8 cellular contexts compared by ENCODE assay signal in the genomic region with DNA sequence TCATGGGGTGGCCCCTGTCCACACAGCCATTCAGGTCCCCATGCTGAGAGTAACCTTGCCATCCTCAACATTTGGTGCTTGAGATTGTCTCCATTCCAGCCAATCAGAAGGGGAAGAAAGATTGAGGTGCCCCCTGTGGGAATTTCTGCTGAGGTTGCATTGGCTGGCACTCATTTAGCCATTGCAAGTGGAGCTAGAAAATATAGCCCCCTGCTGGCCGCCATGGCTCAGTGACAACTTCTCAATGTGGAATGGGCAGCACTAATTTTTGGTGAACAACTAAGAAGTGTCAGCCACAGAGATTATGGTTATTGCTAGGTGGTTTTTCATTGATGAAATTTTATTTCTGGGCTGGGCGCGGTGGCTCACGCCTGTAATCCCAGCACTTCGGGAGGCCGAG. TPM values are rescaled to one million over a fixed set of nuclear protein-coding genes. Genes with fewer than 3 reads are reported as not detected.
A peak's percentile ranks its signal among the peaks of the same experiment; 100 is the strongest.
DNase-seq lines count a peak whose midpoint lies in the region; ATAC-seq, FAIRE-seq and TF ChIP-seq lines count a peak whose summit lies in the region.

No MANE protein-coding gene starts in this region.

- H3K4me1 ChIP-seq in A549: no peaks in the 10 kb centered on the region
- H3K4me1 ChIP-seq in colonic mucosa: no peaks in the 10 kb centered on the region

- no peak for TF ChIP-seq POLR2A in A549 (IDR thresholded peaks at IDR 0.05; ENCODE audit: low read length)

- H3K36me3 Mint-ChIP-seq in T-helper 2 cell treated with Interferon-gamma antibody and Interleukin-4, amounts not matched to agents 5 μg/mL and 100 μg/mL, for 36 hours (ENCODE audit: low read depth): no peaks in the 10 kb centered on the region

- no peak overlapping the region for H3K4me2 ChIP-seq in A549

- no peak for TF ChIP-seq EP300 in A549 (IDR thresholded peaks at IDR 0.05)

- H3K4me1 Mint-ChIP-seq in T-helper 2 cell treated with Interferon-gamma antibody and Interleukin-4, amounts not matched to agents 5 μg/mL and 100 μg/mL, for 36 hours (ENCODE audit: low read depth): no peaks in the 10 kb centered on the region

- peaks cover 6% of the 10 kb centered on the region for H3K27me3 Mint-ChIP-seq in T-helper 2 cell treated with Interferon-gamma antibody and Interleukin-4, amounts not matched to agents 5 μg/mL and 100 μg/mL, for 36 hours (ENCODE audit: low read depth)

- DNase-seq in A549 (ENCODE audit: low read depth in 1 of 2, low spot score in 1 of 2) (peak; percentile 19 to 41), GM06990 (ENCODE audit: extremely low read depth, insufficient read length) (no peak), HPDE6-E6E7 (ENCODE audit: extremely low spot score) (peak; percentile 23), RPMI8226 (peak; percentile 57), colonic mucosa (peak; percentile 37), mucosa of gallbladder (ENCODE audit: low spot score) (peak; percentile 29), posterior vena cava (ENCODE audit: low spot score) (no peak)
- DNase-seq in T-helper 2 cell treated with Interferon-gamma antibody and Interleukin-4, amounts not matched to agents 5 μg/mL and 100 μg/mL, for 36 hours (ENCODE audit: low spot score): no peak

- POLR2A ChIA-PET in A549 (lab: Yijun Ruan, JAX): no interaction called here

- H3K27ac Mint-ChIP-seq in T-helper 2 cell treated with Interferon-gamma antibody and Interleukin-4, amounts not matched to agents 5 μg/mL and 100 μg/mL, for 36 hours: no peak overlapping the region

- H3K36me3 ChIP-seq in GM06990 (ENCODE audit: control insufficient read depth, insufficient read depth, low read length): no peaks in the 10 kb centered on the region
- H3K36me3 ChIP-seq in colonic mucosa: no peaks in the 10 kb centered on the region

- H3K9ac ChIP-seq in colonic mucosa (ENCODE audit: low read depth in 2 of 2, low read length in 2 of 2): no peak overlapping the region

- peak; percentile 35 to 55; a peak in 3 of 5 replicates for TF ChIP-seq RAD21 in A549 (conservative IDR thresholded peaks at IDR 0.05 in 1 of 2, IDR thresholded peaks at IDR 0.05 in 1 of 2)

- intact Hi-C loops in colonic mucosa (cut with DNase I): loop anchor here (2.0 kb wide), 1 partner anchor 262 kb away; no protein-coding TSS in a partner anchor
- intact Hi-C loops in posterior vena cava (cut with DNase I): no loop called here

- TF ChIP-seq CTCF in A549 (IDR thresholded peaks at IDR 0.05) (peak; percentile 42), GM06990 (IDR thresholded peaks at IDR 0.05; ENCODE audit: insufficient read depth, low read length, poor library complexity, severe bottlenecking) (peak; percentile 80), colonic mucosa (IDR thresholded peaks at IDR 0.05) (peak; percentile 27)

- no peak overlapping the region for H3K27ac ChIP-seq in A549
- no peak overlapping the region for H3K27ac ChIP-seq in colonic mucosa

- CTCF ChIA-PET in A549 (lab: Yijun Ruan, JAX): interaction anchor here (0.8 to 1.7 kb wide), 7 partner anchors 9 to 275 kb away, joined by 3 to 4 read pairs (median 3); no protein-coding TSS in a partner anchor

- peak; percentile 74 to 90; a peak in 5 of 6 replicates for ATAC-seq in A549

- H3K27me3 ChIP-seq in GM06990 (replicated peaks; ENCODE audit: control insufficient read depth, insufficient read depth, low read length): no peaks in the 10 kb centered on the region
- H3K27me3 ChIP-seq in colonic mucosa: no peaks in the 10 kb centered on the region

- 1% methylated on average over 6 of the region's 6 CpGs for WGBS in A549 (ENCODE audit: missing lambda C conversion rate)

- no peak for FAIRE-seq in A549 (lab: Jason Lieb, UNC)

- no peak overlapping the region for H3K4me3 ChIP-seq in A549
- no peak overlapping the region for H3K4me3 ChIP-seq in GM06990 (replicated peaks; ENCODE audit: low read depth, low read length)
- H3K4me3 ChIP-seq in colonic mucosa: no peak overlapping the region

- no peak overlapping the region for H3K4me3 Mint-ChIP-seq in T-helper 2 cell treated with Interferon-gamma antibody and Interleukin-4, amounts not matched to agents 5 μg/mL and 100 μg/mL, for 36 hours

- no peaks in the 10 kb centered on the region for H3K9me3 Mint-ChIP-seq in T-helper 2 cell treated with Interferon-gamma antibody and Interleukin-4, amounts not matched to agents 5 μg/mL and 100 μg/mL, for 36 hours

- H3K9me3 ChIP-seq in A549 (no peaks in the 10 kb centered on the region), colonic mucosa (no peaks in the 10 kb centered on the region)

TF ChIP-seq in A549, 52 proteins besides CTCF, POLR2A, EP300 and RAD21:
- TF ChIP-seq, protein P1, sequence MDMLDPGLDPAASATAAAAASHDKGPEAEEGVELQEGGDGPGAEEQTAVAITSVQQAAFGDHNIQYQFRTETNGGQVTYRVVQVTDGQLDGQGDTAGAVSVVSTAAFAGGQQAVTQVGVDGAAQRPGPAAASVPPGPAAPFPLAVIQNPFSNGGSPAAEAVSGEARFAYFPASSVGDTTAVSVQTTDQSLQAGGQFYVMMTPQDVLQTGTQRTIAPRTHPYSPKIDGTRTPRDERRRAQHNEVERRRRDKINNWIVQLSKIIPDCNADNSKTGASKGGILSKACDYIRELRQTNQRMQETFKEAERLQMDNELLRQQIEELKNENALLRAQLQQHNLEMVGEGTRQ (IDR thresholded peaks at IDR 0.05): no peak
- TF ChIP-seq FOXS1 (CRISPR knock-in tag; IDR thresholded peaks at IDR 0.05): no peak
- no peak for TF ChIP-seq KDM5A (IDR thresholded peaks at IDR 0.05)
- TF ChIP-seq, protein P2, sequence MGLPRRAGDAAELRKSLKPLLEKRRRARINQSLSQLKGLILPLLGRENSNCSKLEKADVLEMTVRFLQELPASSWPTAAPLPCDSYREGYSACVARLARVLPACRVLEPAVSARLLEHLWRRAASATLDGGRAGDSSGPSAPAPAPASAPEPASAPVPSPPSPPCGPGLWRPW (IDR thresholded peaks at IDR 0.05): no peak
- TF ChIP-seq RFX5 (IDR thresholded peaks at IDR 0.05): no peak
- TF ChIP-seq MYC (IDR thresholded peaks at IDR 0.05; ENCODE audit: borderline replicate concordance, low read length): no peak
- TF ChIP-seq PHF8 (IDR thresholded peaks at IDR 0.05; ENCODE audit: borderline replicate concordance, low read depth): no peak
- peak; percentile 94 for TF ChIP-seq MAFK (IDR thresholded peaks at IDR 0.05; ENCODE audit: partially characterized antibody)
- TF ChIP-seq, protein P3, sequence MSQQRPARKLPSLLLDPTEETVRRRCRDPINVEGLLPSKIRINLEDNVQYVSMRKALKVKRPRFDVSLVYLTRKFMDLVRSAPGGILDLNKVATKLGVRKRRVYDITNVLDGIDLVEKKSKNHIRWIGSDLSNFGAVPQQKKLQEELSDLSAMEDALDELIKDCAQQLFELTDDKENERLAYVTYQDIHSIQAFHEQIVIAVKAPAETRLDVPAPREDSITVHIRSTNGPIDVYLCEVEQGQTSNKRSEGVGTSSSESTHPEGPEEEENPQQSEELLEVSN (IDR thresholded peaks at IDR 0.05; ENCODE audit: borderline replicate concordance, low read depth): no peak
- TF ChIP-seq, protein P4, sequence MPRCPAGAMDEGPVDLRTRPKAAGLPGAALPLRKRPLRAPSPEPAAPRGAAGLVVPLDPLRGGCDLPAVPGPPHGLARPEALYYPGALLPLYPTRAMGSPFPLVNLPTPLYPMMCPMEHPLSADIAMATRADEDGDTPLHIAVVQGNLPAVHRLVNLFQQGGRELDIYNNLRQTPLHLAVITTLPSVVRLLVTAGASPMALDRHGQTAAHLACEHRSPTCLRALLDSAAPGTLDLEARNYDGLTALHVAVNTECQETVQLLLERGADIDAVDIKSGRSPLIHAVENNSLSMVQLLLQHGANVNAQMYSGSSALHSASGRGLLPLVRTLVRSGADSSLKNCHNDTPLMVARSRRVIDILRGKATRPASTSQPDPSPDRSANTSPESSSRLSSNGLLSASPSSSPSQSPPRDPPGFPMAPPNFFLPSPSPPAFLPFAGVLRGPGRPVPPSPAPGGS (IDR thresholded peaks at IDR 0.05): no peak
- no peak for TF ChIP-seq CHD4 (IDR thresholded peaks at IDR 0.05; ENCODE audit: borderline replicate concordance)
- peak; percentile 60; the same call in 2 of the 3 replicates for TF ChIP-seq SMC3 (IDR thresholded peaks at IDR 0.05)

RNA-seq across cellular contexts. Expression of a gene that starts 22.0 kb away (rescaled TPM):
- not detected in 2 replicates for polyA plus RNA-seq in A549 (2011; rRNA removed)
- not detected in 2 replicates for polyA plus RNA-seq in A549 (2012; cell fraction: cytosol; rRNA removed)
- not detected in 2 replicates for polyA plus RNA-seq in A549 (2012; cell fraction: nucleus; rRNA removed)
- not detected in 3 replicates for polyA plus RNA-seq in A549 (2017; fragmentation: RNase III; extraction: RNeasy Plus Mini Kit Qiagen cat#74134 plus additional on column Dnase treatment)
- polyA minus RNA-seq in A549 (2011; rRNA and poly(A)+ RNA removed): not detected in 2 replicates
- not detected for total RNA-seq in colonic mucosa
- 0.12 TPM for total RNA-seq in mucosa of gallbladder
- 1 to 10 TPM in 1 of 2 donors, under 1 TPM in 1; 0.81 to 1.2 TPM for total RNA-seq in posterior vena cava

Comparison
In these comparisons a context has a peak if more than half of its experiments do, and no peak if none do; other contexts are left out.
1. DNase-seq: peak in A549 (2 of 2), HPDE6-E6E7 (single experiment), RPMI8226 (single experiment), colonic mucosa (single experiment) and mucosa of gallbladder (single experiment); none in GM06990 (single experiment), posterior vena cava (single experiment) and T-helper 2 cell treated with Interferon-gamma antibody and Interleukin-4, amounts not matched to agents 5 μg/mL and 100 μg/mL, for 36 hours (single experiment).
2. CTCF ChIP-seq: peak in every context shown above with its lines; median percentile 80 in GM06990; 42 in A549; 27 in colonic mucosa.